Comparison of ENCODE assay signal across 16 cellular contexts in genomic region chr9:136852664-136853595, GRCh38. TPM values are rescaled to one million over a fixed set of nuclear protein-coding genes. Genes with fewer than 3 reads are reported as not detected.
DNase-seq lines count a peak whose midpoint lies in the region; ATAC-seq and TF ChIP-seq lines count a peak whose summit lies in the region.
"Had no signal": no experiment of that assay in that cellular context is flagged by ENCODE, and none has a peak within 500 bp of the region (broad histone marks: within the 10 kb centered on the region; RNA-seq: fewer than 3 reads in every experiment).

No MANE protein-coding gene starts in this region.

- no peaks in the 10 kb centered on the region for H3K9me3 ChIP-seq in right lobe of liver
- H3K9me3 ChIP-seq: breast epithelium, suprapubic skin had no signal

- peaks cover 0 to 4% (median 0%) of the 10 kb centered on the region in 4 donors for H3K36me3 ChIP-seq in right lobe of liver
- H3K36me3 ChIP-seq: breast epithelium had no signal

- DNase-seq in stimulated activated CD4-positive, alpha-beta T cell treated with anti-CD3 and anti-CD28 coated beads, Interleukin-15, amount 100 ng/mL, for 24 hours: peak; percentile 5
- DNase-seq in stimulated activated CD4-positive, alpha-beta T cell treated with anti-CD3 and anti-CD28 coated beads, Interleukin-1b, Interleukin-23, amount 100 ng/mL, for 48 hours: no peak
- peak; percentile 23 to 59 (median 50) for DNase-seq in right lobe of liver
- DNase-seq in Kasumi-1 (lab: John Stamatoyannopoulos, UW): no peak
- no peak for DNase-seq in DMS79 treated with DMSO at 0.1 percent for 48 hours (lab: John Stamatoyannopoulos, UW)
- DNase-seq: CD4-positive, alpha-beta T cell; foreskin fibroblast; GDM1; hypothalamus; NCI-H1048; NCI-H2081; NK-92 treated with Interleukin-12 subunit alpha and Interleukin-12 subunit beta, amount 100 ng/mL, for 24 hours had no signal

- peak overlapping the region in 1 of 3 donors; percentile 39 for H3K4me3 ChIP-seq in right lobe of liver
- H3K4me3 ChIP-seq: breast epithelium, GM23338, suprapubic skin had no signal

- intact Hi-C loops in right lobe of liver (cut with DNase I): no loop called here

- no peak for ATAC-seq in right lobe of liver
- no peak for ATAC-seq in HG03457 (IDR thresholded peaks at IDR 0.05; ENCODE audit: unreplicated experiment)
- ATAC-seq: GM23338 had no signal

- no peak for TF ChIP-seq POLR2A in right lobe of liver (IDR thresholded peaks at IDR 0.05)

- 39% methylated on average over 5 of the region's 29 CpGs for WGBS in right lobe of liver (ENCODE audit: insufficient coverage, low coverage, low lambda C conversion rate, missing lambda C conversion rate)

- peak overlapping the region in 2 of 3 donors; percentile 61 to 73 for H3K27ac ChIP-seq in right lobe of liver
- H3K27ac ChIP-seq: breast epithelium, suprapubic skin had no signal

- H3K27me3 ChIP-seq in right lobe of liver: no peaks in the 10 kb centered on the region
- H3K27me3 ChIP-seq: breast epithelium, suprapubic skin had no signal

- H3K4me1 ChIP-seq in right lobe of liver: peaks cover 0 to 29% (median 15%) of the 10 kb centered on the region in 4 donors

- TF ChIP-seq CTCF in right lobe of liver (IDR thresholded peaks at IDR 0.05): no peak

RNA-seq across cellular contexts. Expression of gene MAMDC4, which starts 0.8 kb away (rescaled TPM):
- 10 to 100 TPM in 4 of 6 experiments, 1 to 10 TPM in 2; 5.7 to 27.9 (median 22.5) TPM for total RNA-seq in right lobe of liver

RNA-seq across cellular contexts. Expression of gene PHPT1, which starts 3.7 kb away (rescaled TPM):
- 10 to 100 TPM; 30.5 to 66.6 (median 49.3) TPM for total RNA-seq in right lobe of liver

RNA-seq across cellular contexts. Expression of gene AJM1, which starts 10.7 kb away (rescaled TPM):
- 1 to 10 TPM; 1.7 to 2.8 (median 2.6) TPM for total RNA-seq in right lobe of liver

RNA-seq across cellular contexts. Expression of gene EDF1, which starts 13.2 kb away (rescaled TPM):
- total RNA-seq in right lobe of liver: 100 to 1,000 TPM; 216 to 486 (median 227) TPM

RNA-seq across cellular contexts. Expression of gene TRAF2, which starts 33.4 kb away (rescaled TPM):
- 1 to 10 TPM; 5.8 to 8.8 (median 7.1) TPM for total RNA-seq in right lobe of liver

Comparison
In these comparisons a context has a peak if more than half of its experiments do, and no peak if none do; other contexts are left out.
1. DNase-seq: peak in stimulated activated CD4-positive, alpha-beta T cell treated with anti-CD3 and anti-CD28 coated beads, Interleukin-15, amount 100 ng/mL, for 24 hours (single experiment) and right lobe of liver (3 of 3); none in stimulated activated CD4-positive, alpha-beta T cell treated with anti-CD3 and anti-CD28 coated beads, Interleukin-1b, Interleukin-23, amount 100 ng/mL, for 48 hours (single experiment), Kasumi-1 (0 of 2) and DMS79 treated with DMSO at 0.1 percent for 48 hours (single experiment).